Comparison of ENCODE assay signal across 11 cellular contexts in genomic region chr2:232699110-232699509, GRCh38. TPM values are rescaled to one million over a fixed set of nuclear protein-coding genes. Genes with fewer than 3 reads are reported as not detected.
DNase-seq lines count a peak whose midpoint lies in the region; ATAC-seq and TF ChIP-seq lines count a peak whose summit lies in the region.
"Had no signal": no experiment of that assay in that cellular context is flagged by ENCODE, and none has a peak within 500 bp of the region (broad histone marks: within the 10 kb centered on the region; RNA-seq: fewer than 3 reads in every experiment).

No MANE protein-coding gene starts in this region.

- 95% methylated on average over 2 of the region's 2 CpGs for WGBS in mesenchymal stem cell
- WGBS in prostate gland = 73% methylated on average over 2 of the region's 2 CpGs

- H2BK15ac ChIP-seq in mesenchymal stem cell (ENCODE audit: low read depth, poor library complexity, severe bottlenecking) = peak overlapping the region; percentile 57

- intact Hi-C loops in HCT116 (cut with micrococcal nuclease) = no loop called here
- intact Hi-C loops in prostate gland (cut with DNase I) = no loop called here

- no peak overlapping the region for H3K14ac ChIP-seq in mesenchymal stem cell (ENCODE audit: low read length in 2 of 2)

- DNase-seq in AG04450 (ENCODE audit: low read depth, low spot score) (no peak), HCT116 (ENCODE audit: low read depth, low spot score) (no peak), adipocyte (ENCODE audit: low read depth) (no peak), mesenchymal stem cell (peak; percentile 8), prostate gland (ENCODE audit: low spot score) (no peak), glomerular visceral epithelial cell (ENCODE audit: extremely low spot score) (no peak)
- DNase-seq: KG1, pancreas, SW 1271 had no signal

- H3K27ac ChIP-seq in AG04450 (ENCODE audit: low read depth, low read length) = no peak overlapping the region
- no peak overlapping the region for H3K27ac ChIP-seq in HCT116 (ENCODE audit: low read depth, low read length)
- H3K27ac ChIP-seq in mesenchymal stem cell (ENCODE audit: low read length, poor library complexity, severe bottlenecking) = no peak overlapping the region
- H3K27ac ChIP-seq in prostate gland = no peak overlapping the region

- ATAC-seq in HCT116 (no peak), GM21825 (IDR thresholded peaks at IDR 0.05; ENCODE audit: unreplicated experiment) (no peak), HG03342 (IDR thresholded peaks at IDR 0.05; ENCODE audit: unreplicated experiment) (no peak)
- ATAC-seq: pancreas had no signal

- H3K27me3 ChIP-seq in AG04450 (ENCODE audit: control insufficient read depth, insufficient read depth, low read length) = no peaks in the 10 kb centered on the region
- H3K27me3 ChIP-seq in HCT116 (ENCODE audit: insufficient read depth, low read length) = no peaks in the 10 kb centered on the region
- no peaks in the 10 kb centered on the region for H3K27me3 ChIP-seq in adipocyte (replicated peaks; ENCODE audit: control insufficient read depth, insufficient read depth, low read length)
- H3K27me3 ChIP-seq in mesenchymal stem cell (ENCODE audit: control insufficient read depth in 1 of 2, insufficient read depth in 1 of 2, low read length in 2 of 2) = no peaks in the 10 kb centered on the region
- H3K27me3 ChIP-seq in prostate gland (replicated peaks; ENCODE audit: insufficient read depth) = no peaks in the 10 kb centered on the region
- H3K27me3 ChIP-seq: pancreas had no signal

- H3K4me2 ChIP-seq in HCT116 (ENCODE audit: low read length) (peak overlapping the region; percentile 79), mesenchymal stem cell (ENCODE audit: low read length, poor library complexity, severe bottlenecking) (peak overlapping the region; percentile 8)

- H3K4me3 ChIP-seq in AG04450 (ENCODE audit: low read depth, low read length) (peak overlapping the region; percentile 96), HCT116 (replicated peaks in 1 of 2; ENCODE audit: low read depth in 1 of 2, low read length in 2 of 2) (peak overlapping the region in 1 of 2 experiments; percentile 95; a peak in 2 of 4 replicates), adipocyte (ENCODE audit: low read length) (peak overlapping the region; percentile 91), mesenchymal stem cell (ENCODE audit: insufficient read depth in 1 of 2, low read depth in 1 of 2, low read length in 2 of 2) (peak overlapping the region in 1 of 2 experiments; percentile 99), prostate gland (no peak overlapping the region)

- no peaks in the 10 kb centered on the region for H3K9me2 ChIP-seq in HCT116 (ENCODE audit: insufficient read depth)

- no peak overlapping the region for H3K23ac ChIP-seq in mesenchymal stem cell (ENCODE audit: low read length in 2 of 2)

- H3K36me3 ChIP-seq in HCT116 (ENCODE audit: control insufficient read depth in 1 of 2, insufficient read depth in 2 of 2, low read length in 2 of 2) = peaks cover 0 to 12% of the 10 kb centered on the region in 2 experiments; a peak in 1 of 4 replicates
- peaks cover 9% of the 10 kb centered on the region for H3K36me3 ChIP-seq in adipocyte (ENCODE audit: control insufficient read depth, insufficient read depth, low read length, severe bottlenecking)
- H3K36me3 ChIP-seq in mesenchymal stem cell (ENCODE audit: control insufficient read depth in 1 of 2, insufficient read depth in 2 of 2, low read depth in 1 of 2, low read length in 2 of 2) = peaks cover 0 to 11% of the 10 kb centered on the region in 2 experiments
- no peaks in the 10 kb centered on the region for H3K36me3 ChIP-seq in prostate gland

- RAD21 ChIA-PET in HCT116 (lab: Charles Lee; ENCODE audit: low non-redundant PET in 1 of 2, low total read pairs in 2 of 2, uncharacterized antibody in 2 of 2, unreplicated experiment in 2 of 2) = no interaction called here

- H3K79me2 ChIP-seq in HCT116 (ENCODE audit: insufficient read depth, low read length) = peaks cover 69% of the 10 kb centered on the region

- H3K9ac ChIP-seq in HCT116 (ENCODE audit: low read length) = peak overlapping the region; percentile 93; the same call in 1 of the 2 replicates
- peak overlapping the region; percentile 13 for H3K9ac ChIP-seq in adipocyte (ENCODE audit: low read length)
- H3K9ac ChIP-seq in mesenchymal stem cell (ENCODE audit: low read length) = peak overlapping the region; percentile 98

- H2AFZ ChIP-seq in HCT116 (ENCODE audit: low read depth, low read length, poor library complexity, severe bottlenecking) (no peak overlapping the region), mesenchymal stem cell (ENCODE audit: low read depth, low read length) (no peak overlapping the region)

- TF ChIP-seq POLR2A in HCT116 (IDR thresholded peaks at IDR 0.05; ENCODE audit: borderline replicate concordance, extremely low read depth, insufficient read depth, insufficient read length) (no peak), prostate gland (IDR thresholded peaks at IDR 0.05) (no peak)

- no peak for TF ChIP-seq RAD21 in HCT116 (IDR thresholded peaks at IDR 0.05; ENCODE audit: low read depth)

- CTCF ChIA-PET in AG04450 (lab: Charles Lee) = no interaction called here
- CTCF ChIA-PET in HCT116 (lab: Charles Lee) = no interaction called here

- no peak overlapping the region for H3K18ac ChIP-seq in mesenchymal stem cell (ENCODE audit: low read depth in 1 of 2, low read length in 2 of 2)

- peaks cover 2% of the 10 kb centered on the region for H3K79me1 ChIP-seq in mesenchymal stem cell (replicated peaks; ENCODE audit: low read length, poor library complexity, severe bottlenecking)

- no peak overlapping the region for H2BK120ac ChIP-seq in mesenchymal stem cell (ENCODE audit: low read depth, low read length)

- H2BK5ac ChIP-seq in mesenchymal stem cell (ENCODE audit: low read depth, low read length, poor library complexity, severe bottlenecking) = no peak overlapping the region

- POLR2A ChIA-PET in AG04450 (lab: Yijun Ruan, JAX) = no interaction called here
- POLR2A ChIA-PET in HCT116 (lab: Charles Lee) = no interaction called here

- H2AK5ac ChIP-seq in mesenchymal stem cell (ENCODE audit: low read length, severe bottlenecking) = no peak overlapping the region

- H4K20me1 ChIP-seq in HCT116 (ENCODE audit: insufficient read depth) = peaks cover 4% of the 10 kb centered on the region; the same call in 1 of the 2 replicates

- no peaks in the 10 kb centered on the region; the same call in 1 of the 2 replicates for H3K9me3 ChIP-seq in AG04450 (ENCODE audit: control insufficient read depth, insufficient read depth, low read length)
- no peaks in the 10 kb centered on the region for H3K9me3 ChIP-seq in HCT116 (ENCODE audit: control insufficient read depth in 1 of 2, insufficient read depth in 1 of 2, low read depth in 1 of 2, low read length in 2 of 2)
- H3K9me3 ChIP-seq in adipocyte (ENCODE audit: control insufficient read depth, low read length) = no peaks in the 10 kb centered on the region
- H3K9me3 ChIP-seq in mesenchymal stem cell (ENCODE audit: control insufficient read depth, low read length) = no peaks in the 10 kb centered on the region
- no peaks in the 10 kb centered on the region for H3K9me3 ChIP-seq in prostate gland
- H3K9me3 ChIP-seq: pancreas had no signal

- no peak overlapping the region for H4K91ac ChIP-seq in mesenchymal stem cell (ENCODE audit: low read length)

- TF ChIP-seq CTCF in AG04450 (IDR thresholded peaks at IDR 0.05; ENCODE audit: low read depth, low read length) (no peak), HCT116 (IDR thresholded peaks at IDR 0.05 in 2 of 3, conservative IDR thresholded peaks at IDR 0.05 in 1 of 3; ENCODE audit: borderline replicate concordance in 1 of 3, insufficient read depth in 1 of 3, low read depth in 2 of 3, low read length in 2 of 3) (no peak), prostate gland (IDR thresholded peaks at IDR 0.05) (no peak)

- peaks cover 18 to 21% of the 10 kb centered on the region in 2 experiments for H3K4me1 ChIP-seq in HCT116 (ENCODE audit: control insufficient read depth in 1 of 2, insufficient read depth in 2 of 2, low read length in 2 of 2)
- peaks cover 30% of the 10 kb centered on the region for H3K4me1 ChIP-seq in adipocyte (ENCODE audit: control insufficient read depth, insufficient read depth, low read length)
- H3K4me1 ChIP-seq in mesenchymal stem cell (ENCODE audit: control insufficient read depth, insufficient read depth, low read depth, low read length) = peaks cover 5% of the 10 kb centered on the region
- H3K4me1 ChIP-seq in prostate gland (replicated peaks) = no peaks in the 10 kb centered on the region

- H4K8ac ChIP-seq in mesenchymal stem cell (ENCODE audit: low read length) = no peak overlapping the region

- H3K4ac ChIP-seq in mesenchymal stem cell (ENCODE audit: low read depth in 1 of 2, low read length in 2 of 2) = no peak overlapping the region

- H2BK12ac ChIP-seq in mesenchymal stem cell (ENCODE audit: low read length in 2 of 2) = no peak overlapping the region

- BruUV-seq in HCT116 (replicated peaks; lab: Mats Ljungman, UMichigan) = no TSS peak

TF ChIP-seq in HCT116, 20 proteins besides CTCF, POLR2A, EP300 and RAD21:
- no peak for TF ChIP-seq YY1 (IDR thresholded peaks at IDR 0.05; ENCODE audit: extremely low read depth, insufficient replicate concordance, low read depth, low read length)
- TF ChIP-seq EGR1 (IDR thresholded peaks at IDR 0.05; ENCODE audit: low read depth) = no peak
- TF ChIP-seq EZH2 (IDR thresholded peaks at IDR 0.05) = no peak
- no peak for TF ChIP-seq POLR2AphosphoS5 (IDR thresholded peaks at IDR 0.05; ENCODE audit: low read depth, low read length)
- TF ChIP-seq, protein P1, sequence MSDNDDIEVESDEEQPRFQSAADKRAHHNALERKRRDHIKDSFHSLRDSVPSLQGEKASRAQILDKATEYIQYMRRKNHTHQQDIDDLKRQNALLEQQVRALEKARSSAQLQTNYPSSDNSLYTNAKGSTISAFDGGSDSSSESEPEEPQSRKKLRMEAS (IDR thresholded peaks at IDR 0.05) = no peak
- TF ChIP-seq ELF1 (IDR thresholded peaks at IDR 0.05; ENCODE audit: borderline replicate concordance, low read depth) = no peak
- TF ChIP-seq, protein P2, sequence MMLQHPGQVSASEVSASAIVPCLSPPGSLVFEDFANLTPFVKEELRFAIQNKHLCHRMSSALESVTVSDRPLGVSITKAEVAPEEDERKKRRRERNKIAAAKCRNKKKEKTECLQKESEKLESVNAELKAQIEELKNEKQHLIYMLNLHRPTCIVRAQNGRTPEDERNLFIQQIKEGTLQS (IDR thresholded peaks at IDR 0.05) = no peak

RNA-seq across cellular contexts. Expression of gene GIGYF2, which starts 2.0 kb away (rescaled TPM):
- 28.8 and 34.6 TPM in 2 replicates for polyA plus RNA-seq in AG04450 (2011; rRNA removed)
- polyA minus RNA-seq in AG04450 (2011; rRNA and poly(A)+ RNA removed) = 77.2 and 83.6 TPM in 2 replicates
- total RNA-seq in HCT116 (2021; ENCODE audit: unreplicated experiment) = 60.6 TPM
- polyA plus RNA-seq in HCT116 (2012) = 28.4 and 32.1 TPM in 2 replicates
- polyA plus RNA-seq in mesenchymal stem cell (2013, experiment 1 of 2) = 31.8 TPM
- polyA plus RNA-seq in mesenchymal stem cell (2013, experiment 2 of 2) = 29.3 TPM
- 100 to 1,000 TPM in 1 of 2 donors, 10 to 100 TPM in 1; 61.3 to 106 TPM for total RNA-seq in prostate gland

Comparison
In these comparisons a context has a peak if more than half of its experiments do, and no peak if none do; other contexts are left out.
1. H3K4me3 ChIP-seq: peak in AG04450 (single experiment) and adipocyte (single experiment); none in prostate gland (0 of 2).
2. H3K9ac ChIP-seq: peak in every context shown above with its lines; median percentile 98 in mesenchymal stem cell; 93 in HCT116; 13 in adipocyte.